24 cellular contexts compared by ENCODE assay signal in the genomic region with DNA sequence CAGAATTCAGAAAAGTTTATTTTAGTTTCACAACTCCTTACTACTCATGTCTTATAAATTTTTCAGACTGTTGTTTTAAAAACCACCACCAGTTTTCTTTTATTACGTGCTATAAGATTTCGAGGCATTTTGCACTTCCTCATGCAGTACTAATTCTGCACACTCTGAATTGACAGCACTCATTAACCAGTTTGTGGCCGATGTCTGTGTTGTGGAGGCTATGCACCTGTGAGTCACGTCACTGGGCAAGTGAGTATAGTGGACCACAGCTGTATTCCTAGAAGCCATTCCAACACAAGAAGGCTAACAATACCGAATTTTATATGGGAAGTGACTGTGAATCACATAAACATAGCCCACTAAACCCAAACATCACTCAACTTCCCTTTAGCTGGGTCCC.
"Had no signal": no experiment of that assay in that cellular context is flagged by ENCODE, and none has a peak within 500 bp of the region (broad histone marks: within the 10 kb centered on the region; RNA-seq: fewer than 3 reads in every experiment).

No MANE protein-coding gene starts in this region.

- H3K4me1 Mint-ChIP-seq: activated naive CD8-positive, alpha-beta T cell treated with anti-CD3 and anti-CD28 coated beads, Interleukin-2, amount 10 ng/mL, durations not matched to agents 7 days and 5 days had no signal

- H3K4me3 ChIP-seq: colonic mucosa, esophagus muscularis mucosa, left ventricle myocardium inferior, neural progenitor cell, right atrium auricular region had no signal

- H3K27me3 ChIP-seq: colonic mucosa, esophagus muscularis mucosa, neural progenitor cell, right atrium auricular region had no signal

- H3K36me3 ChIP-seq: colonic mucosa, esophagus muscularis mucosa, left ventricle myocardium inferior, neural progenitor cell, right atrium auricular region had no signal

- H3K9me3 ChIP-seq: colonic mucosa, esophagus muscularis mucosa, left ventricle myocardium inferior, right atrium auricular region had no signal

- H3K27ac ChIP-seq: neural progenitor cell, right atrium auricular region had no signal

- DNase-seq: activated CD4-positive, alpha-beta T cell treated with anti-CD3 and anti-CD28 coated beads for 48 hours; activated CD4-positive, CD25-positive, alpha-beta regulatory T cell; activated CD8-positive, alpha-beta T cell treated with anti-CD3 and anti-CD28 coated beads for 36 hours; activated naive CD4-positive, alpha-beta T cell treated with Interleukin-2 at 50 U/mL for 16 hours; activated naive CD8-positive, alpha-beta T cell treated with anti-CD3 and anti-CD28 coated beads, Interleukin-2, amount 10 ng/mL, durations not matched to agents 7 days and 5 days; activated T-cell treated with anti-CD3 and anti-CD28 coated beads, Interleukin-2, amount 50 U/mL, for 1 hour; central memory CD4-positive, alpha-beta T cell; effector CD4-positive, alpha-beta T cell; hippocampal formation; islet precursor cell; left ventricle myocardium inferior; mammary epithelial cell; naive B cell; stimulated activated naive CD8-positive, alpha-beta T cell treated with anti-CD3 and anti-CD28 coated beads, Interleukin-15, Interleukin-2, amounts not matched to agents 100 U/mL and 50 U/mL, for 24 hours; T-cell; T-helper 9 cell had no signal

- H3K4me3 Mint-ChIP-seq: activated CD8-positive, alpha-beta T cell treated with anti-CD3 and anti-CD28 coated beads for 36 hours; activated naive CD8-positive, alpha-beta T cell treated with anti-CD3 and anti-CD28 coated beads, Interleukin-2, amount 10 ng/mL, durations not matched to agents 7 days and 5 days; brain; naive B cell; neural progenitor cell; T-cell; type B pancreatic cell had no signal

- H3K9me3 Mint-ChIP-seq: activated CD8-positive, alpha-beta T cell treated with anti-CD3 and anti-CD28 coated beads for 36 hours; activated naive CD8-positive, alpha-beta T cell treated with anti-CD3 and anti-CD28 coated beads, Interleukin-2, amount 10 ng/mL, durations not matched to agents 7 days and 5 days; activated T-helper 2 cell treated with anti-CD3 and anti-CD28 coated beads, Interferon-gamma antibody, Interleukin-2, Interleukin-4, amounts not matched to agents 10 μg/mL and 5 μg/mL and 100 μg/mL, durations not matched to agents 14 hours and 24 hours and 36 hours; brain; naive B cell; neural progenitor cell; T-cell; type B pancreatic cell had no signal

- H3K27me3 Mint-ChIP-seq: activated CD8-positive, alpha-beta T cell treated with anti-CD3 and anti-CD28 coated beads for 36 hours; activated naive CD8-positive, alpha-beta T cell treated with anti-CD3 and anti-CD28 coated beads, Interleukin-2, amount 10 ng/mL, durations not matched to agents 7 days and 5 days had no signal

- H3K27ac Mint-ChIP-seq: activated CD8-positive, alpha-beta T cell treated with anti-CD3 and anti-CD28 coated beads for 36 hours; activated naive CD8-positive, alpha-beta T cell treated with anti-CD3 and anti-CD28 coated beads, Interleukin-2, amount 10 ng/mL, durations not matched to agents 7 days and 5 days; activated T-helper 2 cell treated with anti-CD3 and anti-CD28 coated beads, Interferon-gamma antibody, Interleukin-2, Interleukin-4, amounts not matched to agents 10 μg/mL and 5 μg/mL and 100 μg/mL, durations not matched to agents 14 hours and 24 hours and 36 hours; neural progenitor cell; progenitor cell of endocrine pancreas; T-cell had no signal

- H3K4me2 ChIP-seq: neural progenitor cell had no signal

- ATAC-seq: activated CD8-positive, alpha-beta T cell treated with anti-CD3 and anti-CD28 coated beads for 36 hours; stimulated activated naive CD8-positive, alpha-beta T cell treated with anti-CD3 and anti-CD28 coated beads, Interleukin-15, Interleukin-2, amounts not matched to agents 100 U/mL and 50 U/mL, for 24 hours; T-cell had no signal

- H3K9ac ChIP-seq: neural progenitor cell had no signal

- H3K4me1 ChIP-seq: right atrium auricular region had no signal

- H3K36me3 Mint-ChIP-seq: activated naive CD8-positive, alpha-beta T cell treated with anti-CD3 and anti-CD28 coated beads, Interleukin-2, amount 10 ng/mL, durations not matched to agents 7 days and 5 days; brain; naive B cell; neural progenitor cell; T-cell; type B pancreatic cell had no signal
